12 cellular contexts compared by ENCODE assay signal in the genomic region with DNA sequence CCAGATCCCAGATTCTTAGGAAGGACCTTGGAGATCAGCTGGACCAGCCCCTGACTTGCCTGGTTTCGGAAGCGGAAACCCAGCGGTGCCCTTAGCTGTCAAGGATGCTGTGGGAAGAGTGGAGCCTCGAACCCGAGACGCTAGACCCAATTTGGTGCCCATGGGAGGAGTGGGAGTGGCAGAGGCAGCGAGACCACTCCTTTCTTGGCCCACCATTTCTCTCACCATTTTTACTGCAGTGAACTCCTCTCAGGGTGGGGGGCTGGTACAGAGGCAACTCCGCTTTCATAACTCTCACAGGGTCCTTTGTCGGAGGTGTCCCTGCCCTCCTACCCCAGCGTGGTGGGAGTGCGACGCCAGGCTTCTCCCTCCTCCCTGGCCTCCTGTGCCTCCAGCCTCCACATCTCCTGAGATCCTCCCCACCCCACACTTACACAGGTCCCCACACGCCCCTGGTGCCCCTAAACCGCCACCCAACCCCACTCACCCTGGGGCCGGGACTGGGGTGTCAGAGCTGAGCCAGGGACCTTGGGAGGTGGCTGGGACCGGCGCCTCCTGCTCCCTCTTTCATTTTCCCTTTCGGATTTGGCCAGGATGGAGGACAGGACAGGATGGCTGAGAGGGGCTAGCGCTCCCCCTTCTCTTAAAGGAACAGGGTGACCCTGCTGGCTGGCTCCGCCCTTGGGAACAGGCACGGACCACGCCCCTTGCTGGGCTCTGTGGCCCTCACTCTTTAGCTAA. TPM values are rescaled to one million over a fixed set of nuclear protein-coding genes. Genes with fewer than 3 reads are reported as not detected.
DNase-seq lines count a peak whose midpoint lies in the region; ATAC-seq and TF ChIP-seq lines count a peak whose summit lies in the region.
"Had no signal": no experiment of that assay in that cellular context is flagged by ENCODE, and none has a peak within 500 bp of the region (broad histone marks: within the 10 kb centered on the region; RNA-seq: fewer than 3 reads in every experiment).

A gene with protein sequence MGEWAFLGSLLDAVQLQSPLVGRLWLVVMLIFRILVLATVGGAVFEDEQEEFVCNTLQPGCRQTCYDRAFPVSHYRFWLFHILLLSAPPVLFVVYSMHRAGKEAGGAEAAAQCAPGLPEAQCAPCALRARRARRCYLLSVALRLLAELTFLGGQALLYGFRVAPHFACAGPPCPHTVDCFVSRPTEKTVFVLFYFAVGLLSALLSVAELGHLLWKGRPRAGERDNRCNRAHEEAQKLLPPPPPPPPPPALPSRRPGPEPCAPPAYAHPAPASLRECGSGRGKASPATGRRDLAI (minus strand): TSS at position 617 of the 741 bp plus-strand sequence. CDS start 922 bp downstream, outside the sequence.

- peaks cover 0 to 12% of the 10 kb centered on the region in 2 donors for H3K4me1 ChIP-seq in thoracic aorta (ENCODE audit: control insufficient read depth in 1 of 2, low read depth in 2 of 2)

- DNase-seq in activated CD8-positive, alpha-beta memory T cell treated with anti-CD3 and anti-CD28 coated beads for 24 hours = peak; percentile 57
- no peak for DNase-seq in activated CD8-positive, alpha-beta memory T cell treated with anti-CD3 and anti-CD28 coated beads, Interleukin-2, amount 50 U/mL, for 48 hours
- DNase-seq in astrocyte of the cerebellum (ENCODE audit: low read depth) = no peak
- no peak for DNase-seq in kidney epithelial cell (ENCODE audit: low read depth)
- DNase-seq in thoracic aorta (ENCODE audit: low spot score) = no peak
- DNase-seq in CD1c-positive myeloid dendritic cell (ENCODE audit: extremely low spot score) = no peak
- no peak for DNase-seq in activated effector memory CD4-positive, alpha-beta T cell treated with anti-CD3 and anti-CD28 coated beads, Interleukin-2, amount 50 U/mL, for 16 hours
- DNase-seq: activated naive CD4-positive, alpha-beta T cell treated with anti-CD3 and anti-CD28 coated beads, Interleukin-2, amount 50 U/mL, for 16 hours; DMS 273 treated with DMSO at 0.1 percent for 48 hours; stimulated activated CD4-positive, alpha-beta T cell treated with anti-CD3 and anti-CD28 coated beads, Interleukin-4, amount 100 ng/mL, for 24 hours had no signal

- no peaks in the 10 kb centered on the region for H3K9me3 ChIP-seq in thoracic aorta

- H3K4me3 ChIP-seq in astrocyte of the cerebellum (ENCODE audit: low read depth, low read length) (peak within 1 kb of the TSS; percentile 40), kidney epithelial cell (ENCODE audit: low read depth, low read length) (peak within 1 kb of the TSS; percentile 47), thoracic aorta (peak within 1 kb of the TSS; percentile 73)

- H3K36me3 ChIP-seq in kidney epithelial cell (ENCODE audit: control insufficient read depth, insufficient read depth, low read length) (no peaks in the 10 kb centered on the region), thoracic aorta (no peaks in the 10 kb centered on the region)

- no peak within 1 kb of the TSS for H3K27ac ChIP-seq in thoracic aorta

- ATAC-seq in thoracic aorta (ENCODE audit: insufficient number of reproducible peaks, low FRiP score, low read depth) = no peak
- no peak for ATAC-seq in HG02678 (IDR thresholded peaks at IDR 0.05; ENCODE audit: unreplicated experiment)

- no peak for TF ChIP-seq CTCF in astrocyte of the cerebellum (IDR thresholded peaks at IDR 0.05; ENCODE audit: low read depth, low read length, missing control alignments)
- TF ChIP-seq CTCF in kidney epithelial cell (IDR thresholded peaks at IDR 0.05; ENCODE audit: insufficient read depth, low read length, poor library complexity, severe bottlenecking) = no peak
- TF ChIP-seq CTCF in thoracic aorta (IDR thresholded peaks at IDR 0.05) = no peak

- peaks cover 4% of the 10 kb centered on the region for H3K27me3 ChIP-seq in kidney epithelial cell (ENCODE audit: control insufficient read depth, insufficient read depth, low read length)
- no peaks in the 10 kb centered on the region for H3K27me3 ChIP-seq in thoracic aorta (replicated peaks; ENCODE audit: insufficient read depth)

- in situ Hi-C loops in astrocyte of the cerebellum (cut with HindIII; ENCODE audit: low sequenced_read_pairs) = no loop called here

RNA-seq across cellular contexts. Expression of the gene that starts here (rescaled TPM):
- total RNA-seq in kidney epithelial cell (1.1 TPM in 1 of 2 replicates, not detected in the other), thoracic aorta (1 to 10 TPM in 1 of 2 donors, not detected in 1; 1.5 TPM)
- total RNA-seq: HT1080 had no signal
